Comparison of ENCODE assay signal across 40 cellular contexts in genomic region chr6:13189710-13190109, GRCh38.
"Had no signal": no experiment of that assay in that cellular context is flagged by ENCODE, and none has a peak within 500 bp of the region (broad histone marks: within the 10 kb centered on the region; RNA-seq: fewer than 3 reads in every experiment).

No MANE protein-coding gene starts in this region.

- H3K9me3 ChIP-seq: adrenal gland, ascending aorta, body of pancreas, breast epithelium had no signal

- H3K9me3 Mint-ChIP-seq: activated naive CD4-positive, alpha-beta T cell treated with anti-CD3 and anti-CD28 coated beads for 36 hours; activated naive CD4-positive, alpha-beta T cell treated with anti-CD3 and anti-CD28 coated beads, Interleukin-2, amount 10 ng/mL, durations not matched to agents 7 days and 5 days; activated naive CD4-positive, alpha-beta T cell treated with anti-CD3 and anti-CD28 coated beads, Interleukin-2, amount 50 U/mL, for 24 hours; activated naive CD4-positive, alpha-beta T cell treated with anti-CD3 and anti-CD28 coated beads, Interleukin-2, amount 50 U/mL, for 72 hours; activated naive CD8-positive, alpha-beta T cell treated with anti-CD3 and anti-CD28 coated beads for 36 hours; activated naive CD8-positive, alpha-beta T cell treated with anti-CD3 and anti-CD28 coated beads, Interleukin-2, amount 10 ng/mL, durations not matched to agents 7 days and 5 days; activated naive CD8-positive, alpha-beta T cell treated with anti-CD3 and anti-CD28 coated beads, Interleukin-2, amount 50 U/mL, for 24 hours; activated T-cell treated with anti-CD3 and anti-CD28 coated beads, Interleukin-2, amount 50 U/mL, for 24 hours; activated T-cell treated with anti-CD3 and anti-CD28 coated beads, Interleukin-2, amount 50 U/mL, for 4 hours; activated T-cell treated with anti-CD3 and anti-CD28 coated beads, Interleukin-2, amount 50 U/mL, for 72 hours; activated T-helper 1 cell treated with anti-CD3 and anti-CD28 coated beads, Interleukin-12 subunit alpha, Interleukin-12 subunit beta, Interleukin-2, Interleukin-4 antibody, amounts not matched to agents 30 ng/mL and 10 ng/mL and 1 ng/mL, durations not matched to agents 14 hours and 24 hours and 36 hours; activated T-helper 17 cell treated with anti-CD3 and anti-CD28 coated beads, Interleukin-2, amount 50 U/mL, for 72 hours; activated T-helper 2 cell treated with anti-CD3 and anti-CD28 coated beads, Interferon-gamma antibody, Interleukin-2, Interleukin-4, amounts not matched to agents 10 μg/mL and 5 μg/mL and 100 μg/mL, durations not matched to agents 14 hours and 24 hours and 36 hours; central memory CD8-positive, alpha-beta T cell had no signal

- DNase-seq: activated effector memory CD4-positive, alpha-beta T cell treated with anti-CD3 and anti-CD28 coated beads, Interleukin-2, amount 50 U/mL, for 16 hours; activated effector memory CD4-positive, alpha-beta T cell treated with Interleukin-2 at 50 U/mL for 16 hours; activated gamma-delta T cell; activated gamma-delta T cell treated with Interleukin-2 at 50 U/mL for 16 hours; activated naive CD4-positive, alpha-beta T cell; activated naive CD4-positive, alpha-beta T cell treated with anti-CD3 and anti-CD28 coated beads for 36 hours; activated naive CD4-positive, alpha-beta T cell treated with anti-CD3 and anti-CD28 coated beads, Interleukin-2, amount 10 ng/mL, durations not matched to agents 7 days and 5 days; activated naive CD4-positive, alpha-beta T cell treated with anti-CD3 and anti-CD28 coated beads, Interleukin-2, amount 50 U/mL, for 16 hours; activated naive CD4-positive, alpha-beta T cell treated with Interleukin-2 at 50 U/mL for 16 hours; activated naive CD8-positive, alpha-beta T cell treated with anti-CD3 and anti-CD28 coated beads for 36 hours; activated naive CD8-positive, alpha-beta T cell treated with anti-CD3 and anti-CD28 coated beads, Interleukin-2, amount 10 ng/mL, durations not matched to agents 7 days and 5 days; activated naive CD8-positive, alpha-beta T cell treated with anti-CD3 and anti-CD28 coated beads, Interleukin-2, amount 50 U/mL, for 24 hours; activated T-cell treated with anti-CD3 and anti-CD28 coated beads, Interleukin-2, amount 50 U/mL, for 1 hour; activated T-cell treated with anti-CD3 and anti-CD28 coated beads, Interleukin-2, amount 50 U/mL, for 24 hours; activated T-cell treated with anti-CD3 and anti-CD28 coated beads, Interleukin-2, amount 50 U/mL, for 4 hours; activated T-cell treated with anti-CD3 and anti-CD28 coated beads, Interleukin-2, amount 50 U/mL, for 48 hours; activated T-cell treated with anti-CD3 and anti-CD28 coated beads, Interleukin-2, amount 50 U/mL, for 72 hours; amniotic stem cell; amygdala; anterior cingulate cortex; aorta; body of pancreas; brain microvascular endothelial cell; caudate nucleus; central memory CD4-positive, alpha-beta T cell; cerebellar nuclear complex had no signal

- H3K4me3 ChIP-seq: adrenal gland, ascending aorta, body of pancreas, breast epithelium, cardiac muscle cell had no signal

- H3K36me3 ChIP-seq: adrenal gland, brain microvascular endothelial cell, breast epithelium, cardiac muscle cell had no signal

- H3K27me3 Mint-ChIP-seq: brain had no signal

- ATAC-seq: activated naive CD4-positive, alpha-beta T cell treated with anti-CD3 and anti-CD28 coated beads, Interleukin-2, amount 50 U/mL, for 72 hours; activated naive CD8-positive, alpha-beta T cell treated with anti-CD3 and anti-CD28 coated beads, Interleukin-2, amount 50 U/mL, for 24 hours; activated T-cell treated with anti-CD3 and anti-CD28 coated beads, Interleukin-2, amount 50 U/mL, for 4 hours; activated T-cell treated with anti-CD3 and anti-CD28 coated beads, Interleukin-2, amount 50 U/mL, for 72 hours; activated T-helper 17 cell treated with anti-CD3 and anti-CD28 coated beads, Interleukin-2, amount 50 U/mL, for 72 hours; body of pancreas had no signal

- H3K4me3 Mint-ChIP-seq: activated naive CD4-positive, alpha-beta T cell treated with anti-CD3 and anti-CD28 coated beads for 36 hours; activated naive CD4-positive, alpha-beta T cell treated with anti-CD3 and anti-CD28 coated beads, Interleukin-2, amount 10 ng/mL, durations not matched to agents 7 days and 5 days; activated naive CD4-positive, alpha-beta T cell treated with anti-CD3 and anti-CD28 coated beads, Interleukin-2, amount 50 U/mL, for 24 hours; activated naive CD8-positive, alpha-beta T cell; activated naive CD8-positive, alpha-beta T cell treated with anti-CD3 and anti-CD28 coated beads for 36 hours; activated naive CD8-positive, alpha-beta T cell treated with anti-CD3 and anti-CD28 coated beads, Interleukin-2, amount 10 ng/mL, durations not matched to agents 7 days and 5 days; activated naive CD8-positive, alpha-beta T cell treated with anti-CD3 and anti-CD28 coated beads, Interleukin-2, amount 50 U/mL, for 24 hours; activated T-cell treated with anti-CD3 and anti-CD28 coated beads, Interleukin-2, amount 50 U/mL, for 24 hours; activated T-cell treated with anti-CD3 and anti-CD28 coated beads, Interleukin-2, amount 50 U/mL, for 4 hours; activated T-cell treated with anti-CD3 and anti-CD28 coated beads, Interleukin-2, amount 50 U/mL, for 72 hours; activated T-helper 1 cell treated with anti-CD3 and anti-CD28 coated beads, Interleukin-12 subunit alpha, Interleukin-12 subunit beta, Interleukin-2, Interleukin-4 antibody, amounts not matched to agents 30 ng/mL and 10 ng/mL and 1 ng/mL, durations not matched to agents 14 hours and 24 hours and 36 hours; activated T-helper 17 cell treated with anti-CD3 and anti-CD28 coated beads, Interleukin-2, amount 50 U/mL, for 72 hours; brain; central memory CD8-positive, alpha-beta T cell had no signal

- H3K27me3 ChIP-seq: adrenal gland, ascending aorta, body of pancreas, brain microvascular endothelial cell, breast epithelium had no signal

- H3K4me1 Mint-ChIP-seq: activated naive CD4-positive, alpha-beta T cell treated with anti-CD3 and anti-CD28 coated beads, Interleukin-2, amount 10 ng/mL, durations not matched to agents 7 days and 5 days; activated naive CD4-positive, alpha-beta T cell treated with anti-CD3 and anti-CD28 coated beads, Interleukin-2, amount 50 U/mL, for 24 hours; activated naive CD8-positive, alpha-beta T cell treated with anti-CD3 and anti-CD28 coated beads for 36 hours; activated naive CD8-positive, alpha-beta T cell treated with anti-CD3 and anti-CD28 coated beads, Interleukin-2, amount 50 U/mL, for 24 hours; activated T-helper 17 cell treated with anti-CD3 and anti-CD28 coated beads, Interleukin-2, amount 50 U/mL, for 72 hours; central memory CD8-positive, alpha-beta T cell had no signal

- H3K27ac ChIP-seq: adrenal gland, ascending aorta, body of pancreas, brain microvascular endothelial cell, breast epithelium, cardiac muscle cell had no signal

- H3K4me1 ChIP-seq: adrenal gland, body of pancreas, breast epithelium had no signal

- H3K36me3 Mint-ChIP-seq: activated naive CD4-positive, alpha-beta T cell treated with anti-CD3 and anti-CD28 coated beads, Interleukin-2, amount 10 ng/mL, durations not matched to agents 7 days and 5 days; activated naive CD4-positive, alpha-beta T cell treated with anti-CD3 and anti-CD28 coated beads, Interleukin-2, amount 50 U/mL, for 24 hours; activated naive CD4-positive, alpha-beta T cell treated with anti-CD3 and anti-CD28 coated beads, Interleukin-2, amount 50 U/mL, for 72 hours; activated naive CD8-positive, alpha-beta T cell treated with anti-CD3 and anti-CD28 coated beads for 36 hours; brain had no signal

- FAIRE-seq: astrocyte, bronchial epithelial cell had no signal

- H3K27ac Mint-ChIP-seq: activated naive CD4-positive, alpha-beta T cell treated with anti-CD3 and anti-CD28 coated beads for 36 hours; activated naive CD4-positive, alpha-beta T cell treated with anti-CD3 and anti-CD28 coated beads, Interleukin-2, amount 10 ng/mL, durations not matched to agents 7 days and 5 days; activated naive CD4-positive, alpha-beta T cell treated with anti-CD3 and anti-CD28 coated beads, Interleukin-2, amount 50 U/mL, for 24 hours; activated naive CD4-positive, alpha-beta T cell treated with anti-CD3 and anti-CD28 coated beads, Interleukin-2, amount 50 U/mL, for 72 hours; activated naive CD8-positive, alpha-beta T cell; activated naive CD8-positive, alpha-beta T cell treated with anti-CD3 and anti-CD28 coated beads for 36 hours; activated naive CD8-positive, alpha-beta T cell treated with anti-CD3 and anti-CD28 coated beads, Interleukin-2, amount 10 ng/mL, durations not matched to agents 7 days and 5 days; activated naive CD8-positive, alpha-beta T cell treated with anti-CD3 and anti-CD28 coated beads, Interleukin-2, amount 50 U/mL, for 24 hours; activated T-cell treated with anti-CD3 and anti-CD28 coated beads, Interleukin-2, amount 50 U/mL, for 24 hours; activated T-cell treated with anti-CD3 and anti-CD28 coated beads, Interleukin-2, amount 50 U/mL, for 72 hours; activated T-helper 1 cell treated with anti-CD3 and anti-CD28 coated beads, Interleukin-12 subunit alpha, Interleukin-12 subunit beta, Interleukin-2, Interleukin-4 antibody, amounts not matched to agents 30 ng/mL and 10 ng/mL and 1 ng/mL, durations not matched to agents 14 hours and 24 hours and 36 hours; activated T-helper 17 cell treated with anti-CD3 and anti-CD28 coated beads, Interleukin-2, amount 50 U/mL, for 72 hours; activated T-helper 2 cell treated with anti-CD3 and anti-CD28 coated beads, Interferon-gamma antibody, Interleukin-2, Interleukin-4, amounts not matched to agents 10 μg/mL and 5 μg/mL and 100 μg/mL, durations not matched to agents 14 hours and 24 hours and 36 hours; brain had no signal
